12 cellular contexts compared by ENCODE assay signal in the genomic region with DNA sequence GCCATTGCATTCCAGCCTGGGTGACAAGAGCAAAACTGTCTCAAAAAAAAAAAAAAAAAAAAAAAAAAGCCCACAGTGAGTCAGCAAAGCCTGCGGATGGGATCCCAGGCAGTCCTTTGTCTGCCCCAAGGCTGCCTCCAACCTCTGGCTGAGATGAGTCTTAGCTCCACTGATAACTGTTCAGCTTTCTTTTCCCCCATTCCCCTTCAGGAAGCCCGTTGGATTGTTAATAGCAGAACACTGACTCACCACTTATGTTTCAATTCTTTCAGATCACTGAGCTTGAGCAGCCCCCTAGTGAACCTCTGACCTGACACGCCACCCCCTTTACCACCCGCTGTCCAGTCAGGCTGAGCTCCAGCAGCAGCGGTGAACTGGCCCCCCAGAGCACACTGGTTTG.
DNase-seq lines count a peak whose midpoint lies in the region; ATAC-seq, FAIRE-seq and TF ChIP-seq lines count a peak whose summit lies in the region.
"Had no signal": no experiment of that assay in that cellular context is flagged by ENCODE, and none has a peak within 500 bp of the region (broad histone marks: within the 10 kb centered on the region; RNA-seq: fewer than 3 reads in every experiment).

No MANE protein-coding gene starts in this region.

- H3K4me3 ChIP-seq in AG10803 (ENCODE audit: low read length), result no peak overlapping the region
- H3K4me3 ChIP-seq: dorsolateral prefrontal cortex had no signal

- ATAC-seq in GM18909 (IDR thresholded peaks at IDR 0.05; ENCODE audit: poor library complexity, unreplicated experiment) (no peak), GM19351 (IDR thresholded peaks at IDR 0.05; ENCODE audit: unreplicated experiment) (no peak), GM18867 (IDR thresholded peaks at IDR 0.05; ENCODE audit: unreplicated experiment) (no peak)
- ATAC-seq: right cardiac atrium had no signal

- DNase-seq in AG10803 (ENCODE audit: low read depth) (peak; percentile 80), HTR-8/SVneo (ENCODE audit: insufficient read length, low spot score) (peak; percentile 82), amniotic stem cell (lab: John Stamatoyannopoulos, UW) (peak; percentile 61), kidney glomerular epithelial cell (lab: John Stamatoyannopoulos, UW) (peak; percentile 93), pons (ENCODE audit: low spot score) (no peak)
- DNase-seq: Calu3, dorsolateral prefrontal cortex, kidney, right cardiac atrium had no signal

- peak; percentile 66 for FAIRE-seq in HTR-8/SVneo (lab: Jason Lieb, UNC)
- FAIRE-seq: kidney had no signal

- no peak for TF ChIP-seq CTCF in AG10803 (conservative IDR thresholded peaks at IDR 0.05; ENCODE audit: low read length)
